Comparison of ENCODE assay signal across 10 cellular contexts in genomic region chr6:82783587-82784253, GRCh38.
A peak's percentile ranks its signal among the peaks of the same experiment; 100 is the strongest.
DNase-seq lines count a peak whose midpoint lies in the region; ATAC-seq and TF ChIP-seq lines count a peak whose summit lies in the region.
"Had no signal": no experiment of that assay in that cellular context is flagged by ENCODE, and none has a peak within 500 bp of the region (broad histone marks: within the 10 kb centered on the region; RNA-seq: fewer than 3 reads in every experiment).

No MANE protein-coding gene starts in this region.

- no peak overlapping the region for H3K4me3 Mint-ChIP-seq in stimulated activated naive CD8-positive, alpha-beta T cell treated with anti-CD3 and anti-CD28 coated beads, Interleukin-15, amount 100 ng/mL, for 72 hours

- no peak overlapping the region for H3K4me3 ChIP-seq in foreskin fibroblast (ENCODE audit: low read depth in 1 of 2, low read length in 2 of 2)
- H3K4me3 ChIP-seq: mucosa of descending colon had no signal

- no peaks in the 10 kb centered on the region for H3K27me3 Mint-ChIP-seq in stimulated activated naive CD8-positive, alpha-beta T cell treated with anti-CD3 and anti-CD28 coated beads, Interleukin-15, amount 100 ng/mL, for 72 hours

- no peaks in the 10 kb centered on the region for H3K9me3 Mint-ChIP-seq in stimulated activated naive CD8-positive, alpha-beta T cell treated with anti-CD3 and anti-CD28 coated beads, Interleukin-15, amount 100 ng/mL, for 72 hours

- H3K4me1 Mint-ChIP-seq in stimulated activated naive CD8-positive, alpha-beta T cell treated with anti-CD3 and anti-CD28 coated beads, Interleukin-15, amount 100 ng/mL, for 72 hours = no peaks in the 10 kb centered on the region

- TF ChIP-seq CTCF in GM12873 (IDR thresholded peaks at IDR 0.05; ENCODE audit: insufficient read depth, low read depth, low read length, missing control alignments) = peak; percentile 49
- TF ChIP-seq CTCF in foreskin fibroblast (IDR thresholded peaks at IDR 0.05; ENCODE audit: low read depth, low read length) = no peak

- H3K27ac Mint-ChIP-seq in stimulated activated naive CD8-positive, alpha-beta T cell treated with anti-CD3 and anti-CD28 coated beads, Interleukin-15, amount 100 ng/mL, for 72 hours = no peak overlapping the region

- ATAC-seq in HG03342 (IDR thresholded peaks at IDR 0.05; ENCODE audit: unreplicated experiment) = peak; percentile 61
- ATAC-seq in stimulated activated naive CD8-positive, alpha-beta T cell treated with anti-CD3 and anti-CD28 coated beads, Interleukin-15, amount 100 ng/mL, for 72 hours = no peak
- ATAC-seq: mucosa of descending colon had no signal

- DNase-seq in SHP77 treated with DMSO at 0.1 percent for 48 hours (lab: John Stamatoyannopoulos, UW) = peak; percentile 20
- DNase-seq in left kidney (ENCODE audit: low read depth, low spot score) = peak; percentile 29
- DNase-seq in mesenteric fat pad (ENCODE audit: low spot score) = no peak
- no peak for DNase-seq in stimulated activated naive CD8-positive, alpha-beta T cell treated with anti-CD3 and anti-CD28 coated beads, Interleukin-15, amount 100 ng/mL, for 72 hours
- DNase-seq in foreskin fibroblast = no peak
- no peak for DNase-seq in NCI-H2029 treated with DMSO at 0.1 percent for 48 hours (lab: John Stamatoyannopoulos, UW)
- DNase-seq: mucosa of descending colon; stimulated activated CD4-positive, alpha-beta T cell treated with anti-CD3 and anti-CD28 coated beads, Interleukin-4, amount 100 ng/mL, for 4 hours had no signal

Comparison
In these comparisons a context has a peak if more than half of its experiments do, and no peak if none do; other contexts are left out.
1. DNase-seq: peak in SHP77 treated with DMSO at 0.1 percent for 48 hours (single experiment) and left kidney (single experiment); none in mesenteric fat pad (single experiment), stimulated activated naive CD8-positive, alpha-beta T cell treated with anti-CD3 and anti-CD28 coated beads, Interleukin-15, amount 100 ng/mL, for 72 hours (0 of 2), foreskin fibroblast (0 of 2) and NCI-H2029 treated with DMSO at 0.1 percent for 48 hours (single experiment).